Comparison of ENCODE assay signal across 31 cellular contexts in the genomic region with DNA sequence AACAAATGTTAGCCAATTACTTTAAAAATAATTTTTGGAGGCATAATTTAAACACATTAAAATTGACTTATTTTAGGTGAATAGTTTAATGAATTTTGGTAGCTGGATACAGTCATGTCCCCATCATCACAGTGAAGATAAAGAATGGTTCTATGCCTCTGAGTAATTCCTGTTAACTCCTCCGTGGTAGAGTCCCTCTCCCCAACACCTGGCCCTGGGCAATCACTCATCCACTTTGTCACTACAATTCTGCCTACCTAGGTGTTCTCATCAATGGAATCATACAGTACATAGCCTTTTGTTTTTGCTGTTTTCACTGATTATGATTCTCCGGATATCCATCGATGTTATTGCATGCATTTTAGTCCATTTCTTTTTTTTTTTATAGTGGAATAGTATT. TPM values are rescaled to one million over a fixed set of nuclear protein-coding genes. Genes with fewer than 3 reads are reported as not detected.
A peak's percentile ranks its signal among the peaks of the same experiment; 100 is the strongest.
DNase-seq lines count a peak whose midpoint lies in the region; ATAC-seq and TF ChIP-seq lines count a peak whose summit lies in the region.
"Had no signal": no experiment of that assay in that cellular context is flagged by ENCODE, and none has a peak within 500 bp of the region (broad histone marks: within the 10 kb centered on the region; RNA-seq: fewer than 3 reads in every experiment).

No MANE protein-coding gene starts in this region.

- H3K18ac ChIP-seq in mesendoderm (ENCODE audit: low read length), result no peak overlapping the region

- H2BK5ac ChIP-seq in mesendoderm (ENCODE audit: low read length), result no peak overlapping the region

- no peak overlapping the region for H2BK120ac ChIP-seq in mesendoderm (ENCODE audit: low read depth, low read length)

- TF ChIP-seq CTCF in foreskin keratinocyte (conservative IDR thresholded peaks at IDR 0.05), result no peak

- H3K4me2 ChIP-seq in mesendoderm (ENCODE audit: low read length), result no peak overlapping the region
- H3K4me2 ChIP-seq: A549; BLaER1; BLaER1 treated with 17β-estradiol and CSF1 and Interleukin-3, amounts not matched to agents 10 nM and 100 nM had no signal

- no peak overlapping the region for H3K27ac Mint-ChIP-seq in activated T-helper 17 cell treated with anti-CD3 and anti-CD28 coated beads, Interleukin-2, amount 50 U/mL, for 72 hours
- H3K27ac Mint-ChIP-seq in activated CD4-positive, alpha-beta T cell treated with anti-CD3 and anti-CD28 coated beads, Interleukin-2, amount 10 ng/mL, durations not matched to agents 7 days and 5 days, result no peak overlapping the region
- H3K27ac Mint-ChIP-seq: B cell; CD14-positive monocyte; CD4-positive, alpha-beta memory T cell; CD4-positive, alpha-beta T cell; CD4-positive, CD25-positive, alpha-beta regulatory T cell; CD8-positive, alpha-beta T cell had no signal

- no peak overlapping the region for H3K4ac ChIP-seq in mesendoderm (ENCODE audit: low read depth, low read length)

- DNase-seq in foreskin keratinocyte, result no peak
- DNase-seq in activated CD4-positive, alpha-beta T cell treated with anti-CD3 and anti-CD28 coated beads, Interleukin-2, amount 10 ng/mL, durations not matched to agents 7 days and 5 days, result no peak
- no peak for DNase-seq in mesendoderm
- DNase-seq: 8988T; ACHN; AML-193; BE2C; C1 segment of cervical spinal cord; Caco-2; Calu3; CD4-positive, alpha-beta memory T cell; CD4-positive, alpha-beta T cell; CD4-positive, CD25-positive, alpha-beta regulatory T cell; CD8-positive, alpha-beta memory T cell; CD8-positive, alpha-beta T cell; COR-L47; DMS 273 treated with DMSO at 0.1 percent for 48 hours; DMS153; DMS53; DMS79; DMS79 treated with DMSO at 0.1 percent for 48 hours; DND-41; EL had no signal

- H2BK15ac ChIP-seq in mesendoderm (replicated peaks; ENCODE audit: low read depth), result no peak overlapping the region

- no peak overlapping the region for H3K4me3 ChIP-seq in mesendoderm (ENCODE audit: low read length)
- H3K4me3 ChIP-seq: A549; BLaER1; BLaER1 treated with 17β-estradiol and CSF1 and Interleukin-3, amounts not matched to agents 10 nM and 100 nM had no signal

- H3K36me3 ChIP-seq in mesendoderm (ENCODE audit: control insufficient read depth, insufficient read depth, low read length), result no peaks in the 10 kb centered on the region
- H3K36me3 ChIP-seq: BE2C; BLaER1; BLaER1 treated with 17β-estradiol and CSF1 and Interleukin-3, amounts not matched to agents 10 nM and 100 nM had no signal

- H3K79me2 ChIP-seq in mesendoderm (ENCODE audit: control insufficient read depth, insufficient read depth, low read length), result no peaks in the 10 kb centered on the region

- H3K4me1 Mint-ChIP-seq in activated T-helper 17 cell treated with anti-CD3 and anti-CD28 coated beads, Interleukin-2, amount 50 U/mL, for 72 hours, result no peaks in the 10 kb centered on the region
- H3K4me1 Mint-ChIP-seq in activated CD4-positive, alpha-beta T cell treated with anti-CD3 and anti-CD28 coated beads, Interleukin-2, amount 10 ng/mL, durations not matched to agents 7 days and 5 days, result no peaks in the 10 kb centered on the region
- H3K4me1 Mint-ChIP-seq: CD14-positive monocyte; CD4-positive, alpha-beta memory T cell had no signal

- H4K8ac ChIP-seq in mesendoderm (ENCODE audit: low read depth, low read length), result no peak overlapping the region

- H3K27me3 Mint-ChIP-seq in activated T-helper 17 cell treated with anti-CD3 and anti-CD28 coated beads, Interleukin-2, amount 50 U/mL, for 72 hours, result peaks cover 36% of the 10 kb centered on the region
- H3K27me3 Mint-ChIP-seq in activated CD4-positive, alpha-beta T cell treated with anti-CD3 and anti-CD28 coated beads, Interleukin-2, amount 10 ng/mL, durations not matched to agents 7 days and 5 days, result peaks cover 18% of the 10 kb centered on the region

- peak; percentile 63 for ATAC-seq in activated T-helper 17 cell treated with anti-CD3 and anti-CD28 coated beads, Interleukin-2, amount 50 U/mL, for 72 hours (replicated peaks)
- peak; percentile 53 for ATAC-seq in foreskin keratinocyte
- ATAC-seq: A549; CD8-positive, alpha-beta T cell had no signal

- H3K9me3 Mint-ChIP-seq in activated T-helper 17 cell treated with anti-CD3 and anti-CD28 coated beads, Interleukin-2, amount 50 U/mL, for 72 hours, result no peaks in the 10 kb centered on the region
- no peaks in the 10 kb centered on the region for H3K9me3 Mint-ChIP-seq in activated CD4-positive, alpha-beta T cell treated with anti-CD3 and anti-CD28 coated beads, Interleukin-2, amount 10 ng/mL, durations not matched to agents 7 days and 5 days
- H3K9me3 Mint-ChIP-seq: CD4-positive, alpha-beta T cell; CD8-positive, alpha-beta T cell had no signal

- no peak overlapping the region for H3K56ac ChIP-seq in mesendoderm (ENCODE audit: low read length)

- CTCF ChIA-PET in activated CD4-positive, alpha-beta T cell treated with anti-CD3 and anti-CD28 coated beads, Interleukin-2, amount 10 ng/mL, durations not matched to agents 7 days and 5 days (lab: Charles Lee), result no interaction called here

- POLR2A ChIA-PET in activated CD4-positive, alpha-beta T cell treated with anti-CD3 and anti-CD28 coated beads, Interleukin-2, amount 10 ng/mL, durations not matched to agents 7 days and 5 days (lab: Charles Lee), result no interaction called here

- H3K4me1 ChIP-seq in foreskin keratinocyte (no peaks in the 10 kb centered on the region), mesendoderm (ENCODE audit: control insufficient read depth, low read depth, low read length) (no peaks in the 10 kb centered on the region)
- H3K4me1 ChIP-seq: A549, BE2C, Caco-2 had no signal

- peaks cover 8% of the 10 kb centered on the region for H3K27me3 ChIP-seq in foreskin keratinocyte
- H3K27me3 ChIP-seq in mesendoderm (ENCODE audit: insufficient read depth, low read length, poor library complexity), result no peaks in the 10 kb centered on the region
- H3K27me3 ChIP-seq: BLaER1; BLaER1 treated with 17β-estradiol and CSF1 and Interleukin-3, amounts not matched to agents 10 nM and 100 nM had no signal

- H3K23ac ChIP-seq in mesendoderm (ENCODE audit: low read length), result no peak overlapping the region

- no CpG with 5 or more reads among the region's 3 CpGs for WGBS in mesendoderm (ENCODE audit: extremely low coverage, insufficient coverage, low lambda C conversion rate)

- no peaks in the 10 kb centered on the region for H3K79me1 ChIP-seq in mesendoderm (ENCODE audit: low read length)

- H3K27ac ChIP-seq in foreskin keratinocyte, result no peak overlapping the region
- H3K27ac ChIP-seq in mesendoderm (ENCODE audit: low read depth, low read length), result no peak overlapping the region
- H3K27ac ChIP-seq: 22Rv1; A549; BLaER1; BLaER1 treated with 17β-estradiol and CSF1 and Interleukin-3, amounts not matched to agents 10 nM and 100 nM; C4-2B had no signal

- H3K36me3 Mint-ChIP-seq in activated T-helper 17 cell treated with anti-CD3 and anti-CD28 coated beads, Interleukin-2, amount 50 U/mL, for 72 hours (ENCODE audit: low read depth), result no peaks in the 10 kb centered on the region
- no peaks in the 10 kb centered on the region for H3K36me3 Mint-ChIP-seq in activated CD4-positive, alpha-beta T cell treated with anti-CD3 and anti-CD28 coated beads, Interleukin-2, amount 10 ng/mL, durations not matched to agents 7 days and 5 days (ENCODE audit: low read depth)
- H3K36me3 Mint-ChIP-seq: CD14-positive monocyte; CD4-positive, alpha-beta memory T cell; CD4-positive, CD25-positive, alpha-beta regulatory T cell; CD8-positive, alpha-beta memory T cell; CD8-positive, alpha-beta T cell had no signal

- no peak overlapping the region for H3K4me3 Mint-ChIP-seq in activated T-helper 17 cell treated with anti-CD3 and anti-CD28 coated beads, Interleukin-2, amount 50 U/mL, for 72 hours
- H3K4me3 Mint-ChIP-seq in activated CD4-positive, alpha-beta T cell treated with anti-CD3 and anti-CD28 coated beads, Interleukin-2, amount 10 ng/mL, durations not matched to agents 7 days and 5 days, result no peak overlapping the region
- H3K4me3 Mint-ChIP-seq: B cell; CD14-positive monocyte; CD4-positive, alpha-beta memory T cell; CD4-positive, alpha-beta T cell; CD4-positive, CD25-positive, alpha-beta regulatory T cell; CD8-positive, alpha-beta memory T cell; CD8-positive, alpha-beta T cell had no signal

- no peak overlapping the region for H2AK5ac ChIP-seq in mesendoderm (ENCODE audit: low read length)

- H4K5ac ChIP-seq in mesendoderm (ENCODE audit: low read length), result no peak overlapping the region

- H3K9ac ChIP-seq in mesendoderm (ENCODE audit: low read length), result no peak overlapping the region
- H3K9ac ChIP-seq: BLaER1; BLaER1 treated with 17β-estradiol and CSF1 and Interleukin-3, amounts not matched to agents 10 nM and 100 nM had no signal

RNA-seq across cellular contexts. Expression of a gene that starts 55.6 kb away (rescaled TPM):
- 10 to 100 TPM; 13.3 to 24.0 TPM for total RNA-seq in activated T-helper 17 cell treated with anti-CD3 and anti-CD28 coated beads, Interleukin-2, amount 50 U/mL, for 72 hours
- total RNA-seq in foreskin keratinocyte, result 9.2 and 13.0 TPM in 2 replicates
- polyA plus RNA-seq in foreskin keratinocyte, result 8.0 and 10.8 TPM in 2 replicates
- 10 to 100 TPM; 16.0 to 21.3 TPM for total RNA-seq in activated CD4-positive, alpha-beta T cell treated with anti-CD3 and anti-CD28 coated beads, Interleukin-2, amount 10 ng/mL, durations not matched to agents 7 days and 5 days
- polyA plus RNA-seq in mesendoderm (2013, experiment 1 of 2), result 21.0 TPM
- polyA plus RNA-seq in mesendoderm (2013, experiment 2 of 2), result 19.7 TPM
